Comparison of ENCODE assay signal across 15 cellular contexts in genomic region chr12:131677699-131678098, GRCh38.
"Had no signal": no experiment of that assay in that cellular context is flagged by ENCODE, and none has a peak within 500 bp of the region (broad histone marks: within the 10 kb centered on the region; RNA-seq: fewer than 3 reads in every experiment).

No MANE protein-coding gene starts in this region.

- DNase-seq: effector memory CD8-positive, alpha-beta T cell; esophagus squamous epithelium; foreskin fibroblast; immature natural killer cell; left colon; mammary epithelial cell; mucosa of descending colon; ovary; right cardiac atrium; small intestine; stimulated activated CD4-positive, alpha-beta T cell treated with anti-CD3 and anti-CD28 coated beads, Interleukin-2, amount 100 ng/mL, for 48 hours; stimulated activated naive CD8-positive, alpha-beta T cell treated with anti-CD3 and anti-CD28 coated beads, Interleukin-15, Interleukin-2, amounts not matched to agents 100 U/mL and 50 U/mL, for 24 hours; thyroid gland; uterus had no signal

- ATAC-seq: effector memory CD8-positive, alpha-beta T cell; left colon; mucosa of descending colon; naive thymus-derived CD8-positive, alpha-beta T cell; right cardiac atrium; stimulated activated naive CD8-positive, alpha-beta T cell treated with anti-CD3 and anti-CD28 coated beads, Interleukin-15, Interleukin-2, amounts not matched to agents 100 U/mL and 50 U/mL, for 24 hours had no signal
